8 cellular contexts compared by ENCODE assay signal in genomic region chr15:23035964-23036566, GRCh38. TPM values are rescaled to one million over a fixed set of nuclear protein-coding genes. Genes with fewer than 3 reads are reported as not detected.
DNase-seq lines count a peak whose midpoint lies in the region; ATAC-seq, FAIRE-seq and TF ChIP-seq lines count a peak whose summit lies in the region.
"Had no signal": no experiment of that assay in that cellular context is flagged by ENCODE, and none has a peak within 500 bp of the region (broad histone marks: within the 10 kb centered on the region; RNA-seq: fewer than 3 reads in every experiment).

No MANE protein-coding gene starts in this region.

- H3K36me3 ChIP-seq in RWPE2 (ENCODE audit: low read depth): peaks cover 59% of the 10 kb centered on the region
- peaks cover 30% of the 10 kb centered on the region for H3K36me3 ChIP-seq in astrocyte (ENCODE audit: insufficient read depth, low read length)

- FAIRE-seq in D721Med (lab: Jason Lieb, UNC) (no peak), H54 (lab: Jason Lieb, UNC) (no peak), astrocyte (lab: Jason Lieb, UNC) (no peak)

- peaks cover 3% of the 10 kb centered on the region for H3K4me1 Mint-ChIP-seq in astrocyte (ENCODE audit: low read depth, unreplicated experiment)

- no peak overlapping the region for H3K27ac Mint-ChIP-seq in astrocyte (ENCODE audit: unreplicated experiment)

- H3K4me2 ChIP-seq in astrocyte (ENCODE audit: low read length): no peak overlapping the region

- H3K27me3 Mint-ChIP-seq in astrocyte (ENCODE audit: low read depth, unreplicated experiment): no peaks in the 10 kb centered on the region
- H3K27me3 Mint-ChIP-seq: activated naive CD8-positive, alpha-beta T cell had no signal

- TF ChIP-seq POLR2A in H54 (IDR thresholded peaks at IDR 0.05; ENCODE audit: low read depth, low read length): no peak

- DNase-seq in D721Med (ENCODE audit: insufficient read length, low spot score) (peak; percentile 46), H54 (ENCODE audit: insufficient read length, low spot score) (peak; percentile 63), RWPE2 (ENCODE audit: low spot score) (peak; percentile 56), astrocyte (ENCODE audit: low read depth) (peak; percentile 20), iris pigment epithelial cell (ENCODE audit: low read depth) (peak; percentile 54), mesenteric fat pad (ENCODE audit: low spot score) (no peak)
- peak; percentile 18 to 45 (median 43) for DNase-seq in stimulated activated CD4-positive, alpha-beta T cell treated with anti-CD3 and anti-CD28 coated beads, TNF-alpha, amount 100 ng/mL, for 48 hours (ENCODE audit: low read depth in 3 of 3)

- H2AFZ ChIP-seq in astrocyte (ENCODE audit: low read depth, low read length): no peak overlapping the region

- H3K4me3 Mint-ChIP-seq in astrocyte (ENCODE audit: unreplicated experiment): no peak overlapping the region
- H3K4me3 Mint-ChIP-seq: activated naive CD8-positive, alpha-beta T cell had no signal

- H4K20me1 ChIP-seq in astrocyte (ENCODE audit: insufficient read depth, low read length): peaks cover 5% of the 10 kb centered on the region

- peaks cover 5% of the 10 kb centered on the region for H3K36me3 Mint-ChIP-seq in astrocyte (ENCODE audit: low read depth, unreplicated experiment)

- H3K27me3 ChIP-seq in RWPE2 (ENCODE audit: insufficient read depth, poor library complexity, severe bottlenecking) (no peaks in the 10 kb centered on the region), astrocyte (ENCODE audit: insufficient read depth, low read length) (no peaks in the 10 kb centered on the region)

- H3K9me3 Mint-ChIP-seq in astrocyte (ENCODE audit: unreplicated experiment): no peaks in the 10 kb centered on the region

- H3K9me3 ChIP-seq in RWPE2 (ENCODE audit: severe bottlenecking) (no peaks in the 10 kb centered on the region), astrocyte (ENCODE audit: insufficient read depth, low read depth, low read length) (no peaks in the 10 kb centered on the region)

- ATAC-seq in RWPE2 (ENCODE audit: low read depth): no peak

- H3K79me2 ChIP-seq in astrocyte (ENCODE audit: insufficient read depth, low read length): peaks cover 26% of the 10 kb centered on the region

- H3K9ac ChIP-seq in astrocyte (ENCODE audit: low read length): no peak overlapping the region

- TF ChIP-seq CTCF in D721Med (IDR thresholded peaks at IDR 0.05; ENCODE audit: insufficient read depth, missing control alignments) (peak; percentile 60), RWPE2 (IDR thresholded peaks at IDR 0.05; ENCODE audit: poor library complexity, severe bottlenecking) (peak; percentile 95), astrocyte (IDR thresholded peaks at IDR 0.05; ENCODE audit: insufficient read depth, low read depth, low read length) (peak; percentile 69)

- H3K4me1 ChIP-seq in RWPE2 (ENCODE audit: insufficient read depth, poor library complexity, severe bottlenecking) (peaks cover 12% of the 10 kb centered on the region), astrocyte (ENCODE audit: insufficient read depth, low read length) (no peaks in the 10 kb centered on the region)

- H3K27ac ChIP-seq in RWPE2 (ENCODE audit: poor library complexity, severe bottlenecking): no peak overlapping the region
- H3K27ac ChIP-seq in astrocyte (ENCODE audit: low read depth, low read length): no peak overlapping the region

- H3K4me3 ChIP-seq in RWPE2 (ENCODE audit: severe bottlenecking): no peak overlapping the region
- H3K4me3 ChIP-seq in astrocyte (ENCODE audit: insufficient read depth, low read depth, low read length): no peak overlapping the region

RNA-seq across cellular contexts. Expression of gene TUBGCP5, which starts 3.3 kb away (rescaled TPM):
- 13.3 and 13.8 TPM in 2 replicates for total RNA-seq in astrocyte
- total RNA-seq in mesenteric fat pad: 16.3 TPM

RNA-seq across cellular contexts. Expression of gene CYFIP1, which starts 55.9 kb away (rescaled TPM):
- 116 and 117 TPM in 2 replicates for total RNA-seq in astrocyte
- total RNA-seq in mesenteric fat pad: 138 TPM
